ENCODE assay signal across 8 cellular contexts in genomic region chr18:25164837-25165791, GRCh38.
A peak's percentile ranks its signal among the peaks of the same experiment; 100 is the strongest.
DNase-seq lines count a peak whose midpoint lies in the region; ATAC-seq and TF ChIP-seq lines count a peak whose summit lies in the region.

No MANE protein-coding gene starts in this region.

- H3K9me2 ChIP-seq in hepatocyte (replicated peaks; ENCODE audit: insufficient read depth), result no peaks in the 10 kb centered on the region

- H2BK120ac ChIP-seq in neuronal stem cell (ENCODE audit: low read depth, low read length), result no peak overlapping the region

- H3K36me3 ChIP-seq in hepatocyte (replicated peaks; ENCODE audit: insufficient read depth, low read depth), result no peaks in the 10 kb centered on the region
- H3K36me3 ChIP-seq in tibial artery, result no peaks in the 10 kb centered on the region
- H3K36me3 ChIP-seq in neuronal stem cell (replicated peaks in 1 of 2; ENCODE audit: control insufficient read depth in 2 of 2, insufficient read depth in 2 of 2, low read length in 2 of 2), result peaks cover 3 to 78% of the 10 kb centered on the region in 2 donors

- WGBS in hepatocyte (ENCODE audit: low lambda C conversion rate, missing lambda C conversion rate), result 65% methylated on average over 10 of the region's 10 CpGs
- no CpG with 5 or more reads among the region's 10 CpGs for WGBS in neuronal stem cell (ENCODE audit: extremely low coverage in 2 of 2, insufficient read length in 2 of 2, insufficient replicate concordance in 1 of 2), 2 donors

- H4K91ac ChIP-seq in neuronal stem cell (ENCODE audit: low read depth, low read length, poor library complexity), result no peak overlapping the region

- TF ChIP-seq CTCF in AG10803 (conservative IDR thresholded peaks at IDR 0.05; ENCODE audit: low read length) (peak; percentile 27), hepatocyte (IDR thresholded peaks at IDR 0.05; ENCODE audit: poor library complexity) (no peak), tibial artery (IDR thresholded peaks at IDR 0.05) (no peak)

- no peaks in the 10 kb centered on the region for H3K9me3 ChIP-seq in hepatocyte (ENCODE audit: low read depth)
- no peaks in the 10 kb centered on the region for H3K9me3 ChIP-seq in tibial artery
- no peaks in the 10 kb centered on the region for H3K9me3 ChIP-seq in neuronal stem cell (replicated peaks in 1 of 2; ENCODE audit: control insufficient read depth in 2 of 2, insufficient read depth in 1 of 2, low read depth in 1 of 2, low read length in 2 of 2)

- no peak overlapping the region for H2AFZ ChIP-seq in hepatocyte
- no peak overlapping the region for H2AFZ ChIP-seq in neuronal stem cell (ENCODE audit: low read length)

- H3K9me3 Mint-ChIP-seq in activated CD8-positive, alpha-beta T cell treated with anti-CD3 and anti-CD28 coated beads, Interleukin-2, amount 10 ng/mL, durations not matched to agents 7 days and 5 days (ENCODE audit: insufficient read depth), result no peaks in the 10 kb centered on the region

- H3K79me1 ChIP-seq in neuronal stem cell (ENCODE audit: low read depth, low read length), result no peaks in the 10 kb centered on the region

- H3K79me2 ChIP-seq in hepatocyte, result no peaks in the 10 kb centered on the region

- H3K4me3 ChIP-seq in AG10803 (ENCODE audit: low read length) (peak overlapping the region; percentile 48), hepatocyte (no peak overlapping the region), tibial artery (peak overlapping the region; percentile 41 to 44), neuronal stem cell (ENCODE audit: low read length in 2 of 2) (no peak overlapping the region)

- no peak overlapping the region for H3K14ac ChIP-seq in neuronal stem cell (ENCODE audit: low read length)

- no peaks in the 10 kb centered on the region for H3K36me3 Mint-ChIP-seq in activated CD8-positive, alpha-beta T cell treated with anti-CD3 and anti-CD28 coated beads, Interleukin-2, amount 10 ng/mL, durations not matched to agents 7 days and 5 days (ENCODE audit: low read depth)

- H2BK15ac ChIP-seq in neuronal stem cell (ENCODE audit: low read length), result no peak overlapping the region

- ATAC-seq in GM18909 (IDR thresholded peaks at IDR 0.05; ENCODE audit: poor library complexity, unreplicated experiment), result peak; percentile 94
- peak; percentile 90 for ATAC-seq in HG03095 (IDR thresholded peaks at IDR 0.05; ENCODE audit: unreplicated experiment)
- peak; percentile 83 for ATAC-seq in activated CD8-positive, alpha-beta T cell treated with anti-CD3 and anti-CD28 coated beads, Interleukin-2, amount 10 ng/mL, durations not matched to agents 7 days and 5 days

- no peaks in the 10 kb centered on the region for H4K20me1 ChIP-seq in hepatocyte (ENCODE audit: insufficient read depth, poor library complexity, severe bottlenecking)

- H3K9ac ChIP-seq in neuronal stem cell (ENCODE audit: low read depth, low read length, poor library complexity), result no peak overlapping the region

- no peak overlapping the region for H2BK12ac ChIP-seq in neuronal stem cell (ENCODE audit: low read length)

- POLR2A ChIA-PET in activated CD8-positive, alpha-beta T cell treated with anti-CD3 and anti-CD28 coated beads, Interleukin-2, amount 10 ng/mL, durations not matched to agents 7 days and 5 days (lab: Charles Lee), result interaction anchor here (0.6 kb wide), 1 partner anchor 65 kb away, joined by 3 read pairs; no protein-coding TSS in a partner anchor

- H3K27ac ChIP-seq in hepatocyte (no peak overlapping the region), tibial artery (peak overlapping the region; percentile 5 to 18), neuronal stem cell (replicated peaks; ENCODE audit: low read length) (no peak overlapping the region)

- H3K27me3 Mint-ChIP-seq in activated CD8-positive, alpha-beta T cell treated with anti-CD3 and anti-CD28 coated beads, Interleukin-2, amount 10 ng/mL, durations not matched to agents 7 days and 5 days (ENCODE audit: low read depth), result peaks cover 2% of the 10 kb centered on the region

- H3K4me3 Mint-ChIP-seq in activated CD8-positive, alpha-beta T cell treated with anti-CD3 and anti-CD28 coated beads, Interleukin-2, amount 10 ng/mL, durations not matched to agents 7 days and 5 days, result peak overlapping the region; percentile 57

- DNase-seq in AG10803 (ENCODE audit: low read depth) (peak; percentile 66), hepatocyte (ENCODE audit: low spot score) (peak; percentile 4), tibial artery (no peak), SW480 (ENCODE audit: low spot score) (no peak), neuronal stem cell (ENCODE audit: low spot score) (no peak)
- DNase-seq in activated CD8-positive, alpha-beta T cell treated with anti-CD3 and anti-CD28 coated beads, Interleukin-2, amount 10 ng/mL, durations not matched to agents 7 days and 5 days, result no peak

- H3K27ac Mint-ChIP-seq in activated CD8-positive, alpha-beta T cell treated with anti-CD3 and anti-CD28 coated beads, Interleukin-2, amount 10 ng/mL, durations not matched to agents 7 days and 5 days, result peak overlapping the region; percentile 47

- H3K27me3 ChIP-seq in hepatocyte, result no peaks in the 10 kb centered on the region
- no peaks in the 10 kb centered on the region for H3K27me3 ChIP-seq in tibial artery
- H3K27me3 ChIP-seq in neuronal stem cell (ENCODE audit: control insufficient read depth in 3 of 3, insufficient read depth in 3 of 3, low read depth in 1 of 3, low read length in 3 of 3), result no peaks in the 10 kb centered on the region

- H2BK5ac ChIP-seq in neuronal stem cell (ENCODE audit: low read length), result no peak overlapping the region

- H2AK5ac ChIP-seq in neuronal stem cell (ENCODE audit: low read depth, low read length), result no peak overlapping the region

- H3K18ac ChIP-seq in neuronal stem cell (ENCODE audit: low read length), result no peak overlapping the region

- no peak overlapping the region for H3K4ac ChIP-seq in neuronal stem cell (ENCODE audit: low read length)

- H3K4me1 Mint-ChIP-seq in activated CD8-positive, alpha-beta T cell treated with anti-CD3 and anti-CD28 coated beads, Interleukin-2, amount 10 ng/mL, durations not matched to agents 7 days and 5 days (ENCODE audit: low read depth), result peaks cover 15% of the 10 kb centered on the region

- H3K4me1 ChIP-seq in hepatocyte (ENCODE audit: insufficient read depth), result no peaks in the 10 kb centered on the region
- peaks cover 0 to 12% (median 4%) of the 10 kb centered on the region in 4 donors for H3K4me1 ChIP-seq in tibial artery
- H3K4me1 ChIP-seq in neuronal stem cell (ENCODE audit: control insufficient read depth in 2 of 2, insufficient read depth in 1 of 2, low read depth in 1 of 2, low read length in 2 of 2), result no peaks in the 10 kb centered on the region

- CTCF ChIA-PET in activated CD8-positive, alpha-beta T cell treated with anti-CD3 and anti-CD28 coated beads, Interleukin-2, amount 10 ng/mL, durations not matched to agents 7 days and 5 days (lab: Charles Lee), result no interaction called here

- H3K4me2 ChIP-seq in hepatocyte, result peak overlapping the region; percentile 62
- H3K4me2 ChIP-seq in neuronal stem cell (ENCODE audit: insufficient read depth, low read length, poor library complexity, severe bottlenecking), result no peak overlapping the region

- intact Hi-C loops in tibial artery (cut with DNase I; ENCODE audit: low total_unique reads), result no loop called here

- no peak overlapping the region for H4K8ac ChIP-seq in neuronal stem cell (ENCODE audit: low read depth, low read length)

- H3K23ac ChIP-seq in neuronal stem cell (ENCODE audit: low read depth, low read length, poor library complexity), result no peak overlapping the region

Comparison
In these comparisons a context has a peak if more than half of its experiments do, and no peak if none do; other contexts are left out.
1. DNase-seq: peak in AG10803 (single experiment) and hepatocyte (single experiment); none in activated CD8-positive, alpha-beta T cell treated with anti-CD3 and anti-CD28 coated beads, Interleukin-2, amount 10 ng/mL, durations not matched to agents 7 days and 5 days (single experiment), tibial artery (0 of 2), SW480 (single experiment) and neuronal stem cell (single experiment).
2. H3K4me3 ChIP-seq: peak in AG10803 (single experiment) and tibial artery (2 of 2); none in hepatocyte (single experiment) and neuronal stem cell (0 of 2).
3. H3K27ac ChIP-seq: peak in tibial artery (2 of 2); none in hepatocyte (single experiment) and neuronal stem cell (single experiment).
4. Peak in every context shown above with its lines, with median percentiles within 50 percentile points of each other: ATAC-seq.